Comparison of ENCODE assay signal across 15 cellular contexts in genomic region chr7:28629216-28629848, GRCh38.
DNase-seq lines count a peak whose midpoint lies in the region; ATAC-seq and TF ChIP-seq lines count a peak whose summit lies in the region.
"Had no signal": no experiment of that assay in that cellular context is flagged by ENCODE, and none has a peak within 500 bp of the region (broad histone marks: within the 10 kb centered on the region; RNA-seq: fewer than 3 reads in every experiment).

No MANE protein-coding gene starts in this region.

- no peak overlapping the region for H3K4me2 ChIP-seq in SK-N-SH

- TF ChIP-seq EP300 in SK-N-SH (IDR thresholded peaks at IDR 0.05; ENCODE audit: borderline replicate concordance in 1 of 2, low read depth in 1 of 2, low read length in 1 of 2), result no peak

- H3K4me1 ChIP-seq in right atrium auricular region (peaks cover 0 to 21% of the 10 kb centered on the region in 2 donors), aorta (ENCODE audit: control insufficient read depth in 1 of 2, insufficient read depth in 2 of 2, low read length in 2 of 2) (peaks cover 0 to 24% of the 10 kb centered on the region in 2 donors), SK-N-SH (ENCODE audit: control insufficient read depth in 1 of 2, insufficient read depth in 2 of 2, low read depth in 1 of 2, low read length in 1 of 2) (peaks cover 3 to 8% of the 10 kb centered on the region in 2 experiments; a peak in 2 of 4 replicates)

- H3K27ac ChIP-seq in right atrium auricular region, result no peak overlapping the region
- no peak overlapping the region for H3K27ac ChIP-seq in aorta (ENCODE audit: low read depth in 1 of 2, low read length in 2 of 2)
- H3K27ac ChIP-seq in SK-N-SH (ENCODE audit: low read depth in 2 of 2, low read length in 1 of 2), result no peak overlapping the region
- H3K27ac ChIP-seq: tibial nerve had no signal

- H3K36me3 Mint-ChIP-seq in nephron (ENCODE audit: low read depth), result no peaks in the 10 kb centered on the region
- H3K36me3 Mint-ChIP-seq: natural killer cell treated with Interleukin-12 subunit alpha and Interleukin-12 subunit beta and Interleukin-15 and Interleukin-18, amount 100 ng/mL, for 72 hours had no signal

- H3F3A ChIP-seq in SK-N-SH (replicated peaks; ENCODE audit: insufficient read depth), result no peaks in the 10 kb centered on the region

- POLR2A ChIA-PET in SK-N-SH (lab: Yijun Ruan, JAX), result no interaction called here

- no peak overlapping the region for H3K9ac ChIP-seq in SK-N-SH

- no peak overlapping the region for H3K4me3 Mint-ChIP-seq in nephron
- H3K4me3 Mint-ChIP-seq: activated naive CD4-positive, alpha-beta T cell treated with anti-CD3 and anti-CD28 coated beads for 36 hours; natural killer cell treated with Interleukin-12 subunit alpha and Interleukin-12 subunit beta and Interleukin-15 and Interleukin-18, amount 100 ng/mL, for 72 hours had no signal

- intact Hi-C loops in Right ventricle myocardium inferior (cut with DNase I) (loop anchor here (5.0 kb wide), 3 partner anchors 58 to 332 kb away; no protein-coding TSS in a partner anchor), aorta (cut with DNase I) (loop anchor here in 1 of 2 donors (5.0 kb wide), 2 partner anchors 58 to 222 kb away; no protein-coding TSS in a partner anchor)

- H3K9me2 ChIP-seq in SK-N-SH, result no peaks in the 10 kb centered on the region

- peaks cover 8% of the 10 kb centered on the region for H3K27me3 Mint-ChIP-seq in nephron (ENCODE audit: low read depth)

- TF ChIP-seq RAD21 in SK-N-SH (IDR thresholded peaks at IDR 0.05; ENCODE audit: low read length), result no peak

- H3K9me3 ChIP-seq in right atrium auricular region, result no peaks in the 10 kb centered on the region
- no peaks in the 10 kb centered on the region for H3K9me3 ChIP-seq in aorta (ENCODE audit: control insufficient read depth, low read length)
- H3K9me3 ChIP-seq in SK-N-SH, result no peaks in the 10 kb centered on the region
- H3K9me3 ChIP-seq: tibial nerve had no signal

- H3K4me3 ChIP-seq in right atrium auricular region, result no peak overlapping the region
- H3K4me3 ChIP-seq in fibroblast of mammary gland (ENCODE audit: control insufficient read depth, low read depth, low read length), result no peak overlapping the region
- H3K4me3 ChIP-seq in aorta (ENCODE audit: low read length in 2 of 2), result no peak overlapping the region
- no peak overlapping the region for H3K4me3 ChIP-seq in SK-N-SH (ENCODE audit: low read depth in 2 of 2, low read length in 1 of 2)
- H3K4me3 ChIP-seq: tibial nerve had no signal

- no peak for DNase-seq in Right ventricle myocardium inferior (ENCODE audit: missing footprints)
- no peak for DNase-seq in right atrium auricular region (ENCODE audit: low spot score)
- DNase-seq in fibroblast of mammary gland (ENCODE audit: low read depth), result peak; percentile 88
- DNase-seq in aorta, result no peak
- DNase-seq in SK-N-SH, result no peak
- DNase-seq: 8988T; activated naive CD4-positive, alpha-beta T cell treated with anti-CD3 and anti-CD28 coated beads for 36 hours; KG1; NCI-H187 treated with DMSO at 0.1 percent for 48 hours; NCI-H69 had no signal

- H3K4me1 Mint-ChIP-seq in nephron, result peaks cover 63% of the 10 kb centered on the region

- 0 to 21% methylated on average over 4 of the region's 4 CpGs for WGBS in aorta, 2 donors
- WGBS in SK-N-SH (ENCODE audit: low lambda C conversion rate), result 70% methylated on average over 4 of the region's 4 CpGs

- H3K27ac Mint-ChIP-seq in nephron, result peak overlapping the region in 2 of 3 experiments; percentile 69 to 80
- H3K27ac Mint-ChIP-seq: activated naive CD4-positive, alpha-beta T cell treated with anti-CD3 and anti-CD28 coated beads for 36 hours; natural killer cell treated with Interleukin-12 subunit alpha and Interleukin-12 subunit beta and Interleukin-15 and Interleukin-18, amount 100 ng/mL, for 72 hours had no signal

- no peak for TF ChIP-seq CTCF in right atrium auricular region (IDR thresholded peaks at IDR 0.05)
- no peak for TF ChIP-seq CTCF in fibroblast of mammary gland (conservative IDR thresholded peaks at IDR 0.05; ENCODE audit: control insufficient read depth, insufficient read depth, low read depth, low read length)
- TF ChIP-seq CTCF in nephron (IDR thresholded peaks at IDR 0.05; ENCODE audit: unreplicated experiment in 3 of 3), result no peak
- no peak for TF ChIP-seq CTCF in SK-N-SH (IDR thresholded peaks at IDR 0.05)

- CTCF ChIA-PET in SK-N-SH (lab: Yijun Ruan, JAX), result interaction anchor here (0.9 to 9.3 kb wide), 7 partner anchors 41 to 330 kb away, joined by 3 to 68 read pairs (median 5); partner anchors contain the start of gene CREB5

- H3K36me3 ChIP-seq in right atrium auricular region (no peaks in the 10 kb centered on the region), aorta (ENCODE audit: control insufficient read depth in 1 of 2, insufficient read depth in 2 of 2, low read length in 1 of 2) (no peaks in the 10 kb centered on the region), SK-N-SH (replicated peaks in 1 of 2; ENCODE audit: control insufficient read depth in 1 of 2, insufficient read depth in 2 of 2, low read length in 1 of 2) (no peaks in the 10 kb centered on the region)
- H3K36me3 ChIP-seq: tibial nerve had no signal

- no peaks in the 10 kb centered on the region for H3K9me3 Mint-ChIP-seq in nephron
- H3K9me3 Mint-ChIP-seq: activated naive CD4-positive, alpha-beta T cell treated with anti-CD3 and anti-CD28 coated beads for 36 hours; natural killer cell treated with Interleukin-12 subunit alpha and Interleukin-12 subunit beta and Interleukin-15 and Interleukin-18, amount 100 ng/mL, for 72 hours had no signal

- H3K27me3 ChIP-seq in right atrium auricular region, result no peaks in the 10 kb centered on the region
- no peaks in the 10 kb centered on the region for H3K27me3 ChIP-seq in aorta (ENCODE audit: control insufficient read depth in 1 of 2, insufficient read depth in 2 of 2, low read length in 1 of 2)
- H3K27me3 ChIP-seq in SK-N-SH (ENCODE audit: insufficient read depth), result no peaks in the 10 kb centered on the region
- H3K27me3 ChIP-seq: tibial nerve had no signal

- ATAC-seq in Right ventricle myocardium inferior (peak; percentile 70), aorta (ENCODE audit: low FRiP score) (peak; percentile 48), GM19455 (IDR thresholded peaks at IDR 0.05; ENCODE audit: unreplicated experiment) (no peak), GM21390 (IDR thresholded peaks at IDR 0.05; ENCODE audit: unreplicated experiment) (no peak)
- ATAC-seq: natural killer cell treated with Interleukin-12 subunit alpha and Interleukin-12 subunit beta and Interleukin-15 and Interleukin-18, amount 100 ng/mL, for 72 hours had no signal

- no peaks in the 10 kb centered on the region for H4K20me1 ChIP-seq in SK-N-SH (ENCODE audit: insufficient read depth)

- no peaks in the 10 kb centered on the region for H3K79me2 ChIP-seq in SK-N-SH (ENCODE audit: insufficient read depth)

- no peak overlapping the region for H2AFZ ChIP-seq in SK-N-SH (ENCODE audit: low read depth)

TF ChIP-seq in SK-N-SH, 30 proteins besides CTCF, POLR2A, EP300 and RAD21 (continues in another document):
- TF ChIP-seq, protein P1, sequence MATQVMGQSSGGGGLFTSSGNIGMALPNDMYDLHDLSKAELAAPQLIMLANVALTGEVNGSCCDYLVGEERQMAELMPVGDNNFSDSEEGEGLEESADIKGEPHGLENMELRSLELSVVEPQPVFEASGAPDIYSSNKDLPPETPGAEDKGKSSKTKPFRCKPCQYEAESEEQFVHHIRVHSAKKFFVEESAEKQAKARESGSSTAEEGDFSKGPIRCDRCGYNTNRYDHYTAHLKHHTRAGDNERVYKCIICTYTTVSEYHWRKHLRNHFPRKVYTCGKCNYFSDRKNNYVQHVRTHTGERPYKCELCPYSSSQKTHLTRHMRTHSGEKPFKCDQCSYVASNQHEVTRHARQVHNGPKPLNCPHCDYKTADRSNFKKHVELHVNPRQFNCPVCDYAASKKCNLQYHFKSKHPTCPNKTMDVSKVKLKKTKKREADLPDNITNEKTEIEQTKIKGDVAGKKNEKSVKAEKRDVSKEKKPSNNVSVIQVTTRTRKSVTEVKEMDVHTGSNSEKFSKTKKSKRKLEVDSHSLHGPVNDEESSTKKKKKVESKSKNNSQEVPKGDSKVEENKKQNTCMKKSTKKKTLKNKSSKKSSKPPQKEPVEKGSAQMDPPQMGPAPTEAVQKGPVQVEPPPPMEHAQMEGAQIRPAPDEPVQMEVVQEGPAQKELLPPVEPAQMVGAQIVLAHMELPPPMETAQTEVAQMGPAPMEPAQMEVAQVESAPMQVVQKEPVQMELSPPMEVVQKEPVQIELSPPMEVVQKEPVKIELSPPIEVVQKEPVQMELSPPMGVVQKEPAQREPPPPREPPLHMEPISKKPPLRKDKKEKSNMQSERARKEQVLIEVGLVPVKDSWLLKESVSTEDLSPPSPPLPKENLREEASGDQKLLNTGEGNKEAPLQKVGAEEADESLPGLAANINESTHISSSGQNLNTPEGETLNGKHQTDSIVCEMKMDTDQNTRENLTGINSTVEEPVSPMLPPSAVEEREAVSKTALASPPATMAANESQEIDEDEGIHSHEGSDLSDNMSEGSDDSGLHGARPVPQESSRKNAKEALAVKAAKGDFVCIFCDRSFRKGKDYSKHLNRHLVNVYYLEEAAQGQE (IDR thresholded peaks at IDR 0.05; ENCODE audit: low read depth, low read length), result no peak
- TF ChIP-seq FOSL2 (IDR thresholded peaks at IDR 0.05; ENCODE audit: borderline replicate concordance, low read depth), result no peak
- TF ChIP-seq RXRA (IDR thresholded peaks at IDR 0.05; ENCODE audit: borderline replicate concordance, low read depth), result no peak
- no peak for TF ChIP-seq FOXJ3 (CRISPR knock-in tag; IDR thresholded peaks at IDR 0.05)
- TF ChIP-seq, protein P2, sequence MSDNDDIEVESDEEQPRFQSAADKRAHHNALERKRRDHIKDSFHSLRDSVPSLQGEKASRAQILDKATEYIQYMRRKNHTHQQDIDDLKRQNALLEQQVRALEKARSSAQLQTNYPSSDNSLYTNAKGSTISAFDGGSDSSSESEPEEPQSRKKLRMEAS (IDR thresholded peaks at IDR 0.05; ENCODE audit: low read depth), result no peak
- no peak for TF ChIP-seq FOXM1 (IDR thresholded peaks at IDR 0.05; ENCODE audit: low read depth)
- TF ChIP-seq, protein P3, sequence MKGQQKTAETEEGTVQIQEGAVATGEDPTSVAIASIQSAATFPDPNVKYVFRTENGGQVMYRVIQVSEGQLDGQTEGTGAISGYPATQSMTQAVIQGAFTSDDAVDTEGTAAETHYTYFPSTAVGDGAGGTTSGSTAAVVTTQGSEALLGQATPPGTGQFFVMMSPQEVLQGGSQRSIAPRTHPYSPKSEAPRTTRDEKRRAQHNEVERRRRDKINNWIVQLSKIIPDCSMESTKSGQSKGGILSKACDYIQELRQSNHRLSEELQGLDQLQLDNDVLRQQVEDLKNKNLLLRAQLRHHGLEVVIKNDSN (IDR thresholded peaks at IDR 0.05; ENCODE audit: borderline replicate concordance, low read depth), result no peak

Comparison
In these comparisons a context has a peak if more than half of its experiments do, and no peak if none do; other contexts are left out.
1. ATAC-seq: peak in Right ventricle myocardium inferior (single experiment) and aorta (single experiment); none in GM19455 (single experiment) and GM21390 (single experiment).